ENCODE assay signal across 10 cellular contexts in genomic region chr16:3188675-3188924, GRCh38. TPM values are rescaled to one million over a fixed set of nuclear protein-coding genes. Genes with fewer than 3 reads are reported as not detected.
A peak's percentile ranks its signal among the peaks of the same experiment; 100 is the strongest.
DNase-seq lines count a peak whose midpoint lies in the region; ATAC-seq, FAIRE-seq and TF ChIP-seq lines count a peak whose summit lies in the region.
"Had no signal": no experiment of that assay in that cellular context is flagged by ENCODE, and none has a peak within 500 bp of the region (broad histone marks: within the 10 kb centered on the region; RNA-seq: fewer than 3 reads in every experiment).

No MANE protein-coding gene starts in this region.

- in situ Hi-C loops in K562 (cut with MboI): no loop called here

- H3K9me2 ChIP-seq in PC-3 (replicated peaks; ENCODE audit: low read length): no peaks in the 10 kb centered on the region

- H3K79me2 ChIP-seq in K562 (ENCODE audit: control insufficient read depth, insufficient read depth, low read length) (no peaks in the 10 kb centered on the region), PC-3 (ENCODE audit: low read length) (no peaks in the 10 kb centered on the region)

- TF ChIP-seq CTCF in AG10803 (conservative IDR thresholded peaks at IDR 0.05; ENCODE audit: low read length) (no peak), HL-60 (IDR thresholded peaks at IDR 0.05; ENCODE audit: insufficient read depth, low read length) (no peak), K562 (IDR thresholded peaks at IDR 0.05 in 2 of 3, conservative IDR thresholded peaks at IDR 0.05 in 1 of 3; ENCODE audit: insufficient read depth in 2 of 3, low read depth in 1 of 3, low read length in 3 of 3) (no peak), PC-3 (conservative IDR thresholded peaks at IDR 0.05; ENCODE audit: low read depth, low read length) (no peak)

- ATAC-seq in K562 (no peak), memory B cell (ENCODE audit: low read depth) (no peak), PC-3 (no peak)

- peaks cover 2% of the 10 kb centered on the region for H3K9me3 Mint-ChIP-seq in memory B cell

- no peak overlapping the region for H3K4me3 Mint-ChIP-seq in memory B cell

- H3K4me3 ChIP-seq in AG10803 (ENCODE audit: low read length) (peak overlapping the region; percentile 67), HL-60 (replicated peaks; ENCODE audit: insufficient read depth, low read length) (peak overlapping the region; percentile 32), K562 (peak overlapping the region; percentile 55), PC-3 (ENCODE audit: low read length) (no peak overlapping the region)

- TF ChIP-seq RAD21 in K562 (CRISPR knock-in tag; conservative IDR thresholded peaks at IDR 0.05 in 1 of 2, IDR thresholded peaks at IDR 0.05 in 1 of 2): no peak

- peaks cover 41% of the 10 kb centered on the region for H3K27me3 ChIP-seq in HL-60 (ENCODE audit: insufficient read depth, poor library complexity, severe bottlenecking)
- no peaks in the 10 kb centered on the region for H3K27me3 ChIP-seq in K562 (ENCODE audit: control insufficient read depth in 2 of 2, insufficient read depth in 2 of 2, low read length in 2 of 2)
- no peaks in the 10 kb centered on the region for H3K27me3 ChIP-seq in PC-3 (ENCODE audit: low read length)

- no peaks in the 10 kb centered on the region for H3K36me3 ChIP-seq in K562 (ENCODE audit: control insufficient read depth, insufficient read depth, low read length)
- H3K36me3 ChIP-seq in PC-3 (ENCODE audit: low read depth, low read length): no peaks in the 10 kb centered on the region

- peaks cover 2% of the 10 kb centered on the region for H3K4me1 Mint-ChIP-seq in memory B cell

- H3K9ac ChIP-seq in K562 (ENCODE audit: insufficient read depth in 1 of 2, low read depth in 2 of 2, low read length in 2 of 2) (peak overlapping the region; percentile 63 to 95), PC-3 (ENCODE audit: low read length) (no peak overlapping the region)

- BruUV-seq in K562 (replicated peaks; lab: Mats Ljungman, UMichigan): no TSS peak
- BruUV-seq in PC-3 (replicated peaks; lab: Mats Ljungman, UMichigan): no TSS peak

- 0% methylated on average over 7 of the region's 13 CpGs for WGBS in K562 (ENCODE audit: insufficient coverage, low coverage, missing lambda C conversion rate)

- no peak overlapping the region for H3K27ac ChIP-seq in HL-60 (replicated peaks)
- peak overlapping the region; percentile 70; the same call in 2 of the 3 replicates for H3K27ac ChIP-seq in K562 (ENCODE audit: extremely low read depth, low read depth, low read length)
- H3K27ac ChIP-seq in PC-3 (ENCODE audit: low read length): no peak overlapping the region

- POLR2A ChIA-PET in K562 (lab: Yijun Ruan, JAX) (interaction anchor here (0.6 to 1.2 kb wide), 5 partner anchors 13 to 349 kb away, joined by 3 to 5 read pairs (median 3); no protein-coding TSS in a partner anchor), PC-3 (lab: Charles Lee; ENCODE audit: unreplicated experiment) (no interaction called here)

- H3K4me2 ChIP-seq in K562 (ENCODE audit: insufficient read depth, low read length) (peak overlapping the region; percentile 99), PC-3 (ENCODE audit: low read length) (no peak overlapping the region)

- intact Hi-C loops in K562 (cut with micrococcal nuclease) (loop anchor here (5.0 to 10.0 kb wide), 2 partner anchors 269 to 316 kb away; partner anchors contain the start of gene CLUAP1), PC-3 (cut with micrococcal nuclease) (no loop called here)

- H3F3A ChIP-seq in PC-3 (ENCODE audit: low read length, unreplicated experiment): no peaks in the 10 kb centered on the region

- DNase-seq in AG10803 (ENCODE audit: low read depth): no peak
- no peak for DNase-seq in HL-60 (ENCODE audit: low read depth in 1 of 2, low spot score in 1 of 2)
- DNase-seq in K562 (ENCODE audit: extremely low read depth in 1 of 4, low spot score in 3 of 4): no peak
- no peak for DNase-seq in memory B cell (ENCODE audit: low spot score in 2 of 2)
- DNase-seq in hippocampal formation (lab: John Stamatoyannopoulos, UW): no peak
- no peak for DNase-seq in PC-3
- DNase-seq in RKO (ENCODE audit: low spot score): no peak
- no peak for DNase-seq in MV-4-11 (lab: John Stamatoyannopoulos, UW)
- DNase-seq: activated CD4-positive, CD25-positive, alpha-beta regulatory T cell treated with anti-CD3 and anti-CD28 coated beads, Interleukin-2, amount 50 U/mL, for 72 hours; small intestine had no signal

- TF ChIP-seq POLR2A in K562 (conservative IDR thresholded peaks at IDR 0.05): no peak

- H2AFZ ChIP-seq in K562 (ENCODE audit: low read depth, low read length) (peak overlapping the region; percentile 98), PC-3 (ENCODE audit: low read length) (no peak overlapping the region)

- CTCF ChIA-PET in K562 (lab: Yijun Ruan, JAX; ENCODE audit: low intra/inter-chr PET ratio) (no interaction called here), PC-3 (lab: Charles Lee) (no interaction called here)

- no peak for FAIRE-seq in K562 (lab: Jason Lieb, UNC)
- FAIRE-seq: small intestine had no signal

- H3K36me3 Mint-ChIP-seq in memory B cell: peaks cover 2% of the 10 kb centered on the region

- H3K27me3 Mint-ChIP-seq in memory B cell: peaks cover 34% of the 10 kb centered on the region

- H3K9me3 ChIP-seq in K562 (replicated peaks; ENCODE audit: control insufficient read depth, insufficient read depth, low read depth, low read length): no peaks in the 10 kb centered on the region
- no peaks in the 10 kb centered on the region for H3K9me3 ChIP-seq in PC-3 (ENCODE audit: low read length)

- H3K4me1 ChIP-seq in K562 (replicated peaks in 1 of 2; ENCODE audit: control insufficient read depth in 2 of 2, insufficient read depth in 2 of 2, low read length in 2 of 2) (peaks cover 23 to 58% of the 10 kb centered on the region in 2 experiments), PC-3 (ENCODE audit: insufficient read depth, low read length) (no peaks in the 10 kb centered on the region)

- no peaks in the 10 kb centered on the region for H3K9me1 ChIP-seq in K562 (ENCODE audit: control insufficient read depth, insufficient read depth, low read length)

- H4K20me1 ChIP-seq in K562 (replicated peaks; ENCODE audit: control insufficient read depth, insufficient read depth, low read length): no peaks in the 10 kb centered on the region
- H4K20me1 ChIP-seq in PC-3 (ENCODE audit: low read length): no peaks in the 10 kb centered on the region

- H3K27ac Mint-ChIP-seq in memory B cell: peak overlapping the region; percentile 77

- TF ChIP-seq EP300 in K562 (IDR thresholded peaks at IDR 0.05; ENCODE audit: low read length): no peak

RNA-seq across cellular contexts. Expression of gene OR1F1, which starts 0.6 kb away (rescaled TPM):
- total RNA-seq in K562 (2011; cell fraction: chromatin; rRNA removed; ENCODE audit: low replicate concordance): 0.81 and 1.4 TPM in 2 replicates
- 1.3 and 1.8 TPM in 2 replicates for total RNA-seq in K562 (2011; cell fraction: nucleolus; rRNA removed)
- total RNA-seq in K562 (2011; cell fraction: nucleoplasm; rRNA removed): 0.73 and 2.6 TPM in 2 replicates
- 0.45 TPM in 1 of 2 replicates, not detected in the other for total RNA-seq in K562 (2014; rRNA removed)
- total RNA-seq in K562 (2014; rRNA removed; fragmentation: Illumina TruSeq; extraction: Trizol): 0.15 and 0.54 TPM in 2 replicates
- total RNA-seq in K562 (2015; rRNA removed; fragmentation: Illumina TruSeq; extraction: Trizol): 0.23 TPM in 1 of 2 replicates, not detected in the other
- 0.22 TPM in 1 of 2 replicates, not detected in the other for total RNA-seq in K562 (2021)
- polyA plus RNA-seq in K562 (2011; rRNA removed): 0.46 TPM in 2 replicates
- 1.1 and 1.3 TPM in 2 replicates for polyA plus RNA-seq in K562 (2011; cell fraction: cytosol; rRNA removed)
- 0.57 and 1.0 TPM in 2 replicates for polyA plus RNA-seq in K562 (2011; cell fraction: nucleus; rRNA removed)
- 0.08 and 0.11 TPM in 2 replicates for polyA plus RNA-seq in K562 (2012)
- polyA plus RNA-seq in K562 (2014; fragmentation: Illumina TruSeq; extraction: Trizol): 0.30 and 0.61 TPM in 2 replicates
- not detected for polyA plus RNA-seq in K562 (2014; fragmentation: Nextera tagmentation; extraction: Ambion mirVana)
- 0.12 and 0.25 TPM in 2 replicates for polyA plus RNA-seq in K562 (2014; rRNA removed)
- 0.84 and 2.9 TPM in 2 replicates for polyA minus RNA-seq in K562 (2011; rRNA and poly(A)+ RNA removed)
- polyA minus RNA-seq in K562 (2011; cell fraction: cytosol; rRNA and poly(A)+ RNA removed): 2.0 TPM in 1 of 2 replicates, not detected in the other
- polyA minus RNA-seq in K562 (2011; cell fraction: nucleus; rRNA and poly(A)+ RNA removed): 0.44 TPM in 1 of 2 replicates, not detected in the other
- not detected in 2 replicates for total RNA-seq in PC-3 (2014; rRNA removed)
- polyA plus RNA-seq: small intestine had no signal

RNA-seq across cellular contexts. Expression of gene ZNF200, which starts 46.4 kb away (rescaled TPM):
- total RNA-seq in K562 (2011; cell fraction: chromatin; rRNA removed; ENCODE audit: low replicate concordance): 21.1 and 31.6 TPM in 2 replicates
- 11.8 and 12.5 TPM in 2 replicates for total RNA-seq in K562 (2011; cell fraction: nucleolus; rRNA removed)
- total RNA-seq in K562 (2011; cell fraction: nucleoplasm; rRNA removed): 19.4 and 23.4 TPM in 2 replicates
- 11.2 and 11.8 TPM in 2 replicates for total RNA-seq in K562 (2014; rRNA removed)
- total RNA-seq in K562 (2014; rRNA removed; fragmentation: Illumina TruSeq; extraction: Trizol): 11.6 and 15.1 TPM in 2 replicates
- 12.1 and 14.5 TPM in 2 replicates for total RNA-seq in K562 (2015; rRNA removed; fragmentation: Illumina TruSeq; extraction: Trizol)
- total RNA-seq in K562 (2021): 9.6 and 11.5 TPM in 2 replicates
- polyA plus RNA-seq in K562 (2011; rRNA removed): 5.3 and 6.0 TPM in 2 replicates
- polyA plus RNA-seq in K562 (2011; cell fraction: cytosol; rRNA removed): 2.3 and 3.2 TPM in 2 replicates
- 10.2 and 11.2 TPM in 2 replicates for polyA plus RNA-seq in K562 (2011; cell fraction: nucleus; rRNA removed)
- 7.0 and 8.5 TPM in 2 replicates for polyA plus RNA-seq in K562 (2012)
- 9.2 and 11.0 TPM in 2 replicates for polyA plus RNA-seq in K562 (2014; fragmentation: Illumina TruSeq; extraction: Trizol)
- 1 to 10 TPM; 4.8 to 6.6 TPM for polyA plus RNA-seq in K562 (2014; fragmentation: Nextera tagmentation; extraction: Ambion mirVana)
- polyA plus RNA-seq in K562 (2014; rRNA removed): 8.4 and 9.8 TPM in 2 replicates
- 9.5 and 11.7 TPM in 2 replicates for polyA minus RNA-seq in K562 (2011; rRNA and poly(A)+ RNA removed)
- polyA minus RNA-seq in K562 (2011; cell fraction: cytosol; rRNA and poly(A)+ RNA removed): 4.2 and 5.6 TPM in 2 replicates
- polyA minus RNA-seq in K562 (2011; cell fraction: nucleus; rRNA and poly(A)+ RNA removed): 7.8 and 11.9 TPM in 2 replicates
- 4.7 and 5.0 TPM in 2 replicates for total RNA-seq in PC-3 (2014; rRNA removed)

RNA-seq across cellular contexts. Expression of gene ZNF213, which starts 53.8 kb away (rescaled TPM):
- 3.3 and 8.4 TPM in 2 replicates for total RNA-seq in K562 (2011; cell fraction: chromatin; rRNA removed; ENCODE audit: low replicate concordance)
- 6.6 and 7.7 TPM in 2 replicates for total RNA-seq in K562 (2011; cell fraction: nucleolus; rRNA removed)
- 4.5 and 4.7 TPM in 2 replicates for total RNA-seq in K562 (2011; cell fraction: nucleoplasm; rRNA removed)
- total RNA-seq in K562 (2014; rRNA removed) (2.7 and 3.2 TPM in 2 replicates), K562 (2014; rRNA removed; fragmentation: Illumina TruSeq; extraction: Trizol) (0.61 and 0.84 TPM in 2 replicates), K562 (2015; rRNA removed; fragmentation: Illumina TruSeq; extraction: Trizol) (1.8 and 2.1 TPM in 2 replicates), K562 (2021) (9.3 and 10.0 TPM in 2 replicates), PC-3 (2014; rRNA removed) (3.6 and 9.6 TPM in 2 replicates)
- polyA plus RNA-seq in K562 (2011; rRNA removed) (0.74 and 1.2 TPM in 2 replicates), K562 (2014; fragmentation: Illumina TruSeq; extraction: Trizol) (1.8 and 5.0 TPM in 2 replicates), K562 (2014; fragmentation: Nextera tagmentation; extraction: Ambion mirVana) (under 1 TPM; 0.49 to 0.62 TPM), K562 (2014; rRNA removed) (3.1 and 3.2 TPM in 2 replicates)
- 0.93 and 2.0 TPM in 2 replicates for polyA plus RNA-seq in K562 (2011; cell fraction: cytosol; rRNA removed)
- 3.5 and 6.9 TPM in 2 replicates for polyA plus RNA-seq in K562 (2011; cell fraction: nucleus; rRNA removed)
- polyA plus RNA-seq in K562 (2012): 6.1 and 13.6 TPM in 2 replicates
- polyA minus RNA-seq in K562 (2011; rRNA and poly(A)+ RNA removed): 0.88 and 0.99 TPM in 2 replicates
- 3.6 and 7.0 TPM in 2 replicates for polyA minus RNA-seq in K562 (2011; cell fraction: cytosol; rRNA and poly(A)+ RNA removed)
- polyA minus RNA-seq in K562 (2011; cell fraction: nucleus; rRNA and poly(A)+ RNA removed): 3.0 and 3.4 TPM in 2 replicates
